In the genomic region with DNA sequence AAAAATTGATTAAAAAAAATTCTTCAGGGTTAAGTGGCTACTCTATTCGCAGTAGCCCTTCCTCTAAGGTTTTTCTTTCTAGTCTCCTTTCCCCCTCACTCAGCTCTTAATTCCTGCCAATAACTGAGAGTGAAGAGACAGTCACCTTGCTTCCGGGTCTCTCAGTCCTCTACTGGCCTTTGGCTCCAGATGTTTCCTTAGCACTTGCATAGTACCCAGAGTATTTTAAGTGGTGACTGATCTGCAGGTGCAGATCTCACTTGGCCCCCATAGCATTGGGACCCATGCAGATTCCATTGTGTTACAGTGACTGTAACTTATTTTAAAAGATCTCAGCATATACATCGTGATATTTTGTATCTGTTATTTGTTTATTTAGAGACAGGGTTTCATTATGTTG, we compare ENCODE assay signal across 17 cellular contexts.
DNase-seq lines count a peak whose midpoint lies in the region; ATAC-seq, FAIRE-seq and TF ChIP-seq lines count a peak whose summit lies in the region.
"Had no signal": no experiment of that assay in that cellular context is flagged by ENCODE, and none has a peak within 500 bp of the region (broad histone marks: within the 10 kb centered on the region; RNA-seq: fewer than 3 reads in every experiment).

No MANE protein-coding gene starts in this region.

- TF ChIP-seq POLR2A in thyroid gland (IDR thresholded peaks at IDR 0.05): no peak
- no peak for TF ChIP-seq POLR2A in GM12892 (IDR thresholded peaks at IDR 0.05; ENCODE audit: low read depth, low read length)

- no peak for DNase-seq in thyroid gland
- DNase-seq in glutamatergic neuron: no peak
- DNase-seq in GM12892 (ENCODE audit: insufficient read length): no peak
- no peak for DNase-seq in CD8-positive, alpha-beta T cell
- DNase-seq: 8988T; CD8-positive, alpha-beta memory T cell; COR-L47; DMS 273 treated with DMSO at 0.1 percent for 48 hours; DND-41; H9 had no signal

- H3K4me1 Mint-ChIP-seq in glutamatergic neuron (ENCODE audit: low read depth, unreplicated experiment): no peaks in the 10 kb centered on the region
- H3K4me1 Mint-ChIP-seq in CD8-positive, alpha-beta T cell (ENCODE audit: low read depth): no peaks in the 10 kb centered on the region

- no peaks in the 10 kb centered on the region for H3K9me2 ChIP-seq in OCI-LY1 (ENCODE audit: low read depth, low read length)

- H3K9ac ChIP-seq in BLaER1 (no peak overlapping the region), OCI-LY1 (ENCODE audit: low read length) (no peak overlapping the region)
- H3K9ac ChIP-seq: BLaER1 treated with 17β-estradiol and CSF1 and Interleukin-3, amounts not matched to agents 10 nM and 100 nM had no signal

- peak; percentile 59 for ATAC-seq in HG03025 (IDR thresholded peaks at IDR 0.05; ENCODE audit: low FRiP score, unreplicated experiment)
- no peak for ATAC-seq in CD8-positive, alpha-beta T cell

- H3K27me3 Mint-ChIP-seq in glutamatergic neuron (ENCODE audit: unreplicated experiment): no peaks in the 10 kb centered on the region
- H3K27me3 Mint-ChIP-seq in CD8-positive, alpha-beta T cell (ENCODE audit: low read depth): no peaks in the 10 kb centered on the region

- H3K4me3 Mint-ChIP-seq in glutamatergic neuron (ENCODE audit: unreplicated experiment): no peak overlapping the region
- no peak overlapping the region for H3K4me3 Mint-ChIP-seq in CD8-positive, alpha-beta T cell
- H3K4me3 Mint-ChIP-seq: CD8-positive, alpha-beta memory T cell; H9 had no signal

- FAIRE-seq in GM12892 (lab: Jason Lieb, UNC): no peak
- FAIRE-seq: G401.6, H1 had no signal

- H3K4me3 ChIP-seq in BLaER1 (no peak overlapping the region), OCI-LY1 (ENCODE audit: low read depth, low read length, poor library complexity, severe bottlenecking) (no peak overlapping the region), thyroid gland (replicated peaks in 1 of 3) (no peak overlapping the region)
- H3K4me3 ChIP-seq in CD8-positive, alpha-beta T cell (ENCODE audit: low read depth, low read length): no peak overlapping the region
- H3K4me3 ChIP-seq: BLaER1 treated with 17β-estradiol and CSF1 and Interleukin-3, amounts not matched to agents 10 nM and 100 nM had no signal

- no peaks in the 10 kb centered on the region for H3F3A ChIP-seq in OCI-LY1 (ENCODE audit: insufficient read depth, low read length)

- WGBS in thyroid gland, 2 donors: 71 to 77% methylated on average over 3 of the region's 3 CpGs

- H4K20me1 ChIP-seq in BLaER1 (no peaks in the 10 kb centered on the region), OCI-LY1 (ENCODE audit: insufficient read depth, low read length) (no peaks in the 10 kb centered on the region)
- H4K20me1 ChIP-seq: BLaER1 treated with 17β-estradiol and CSF1 and Interleukin-3, amounts not matched to agents 10 nM and 100 nM had no signal

- no peak overlapping the region for H2AFZ ChIP-seq in OCI-LY1 (ENCODE audit: low read length)

- H3K9me3 Mint-ChIP-seq in glutamatergic neuron (ENCODE audit: unreplicated experiment): no peaks in the 10 kb centered on the region
- no peaks in the 10 kb centered on the region for H3K9me3 Mint-ChIP-seq in CD8-positive, alpha-beta T cell
- H3K9me3 Mint-ChIP-seq: CD8-positive, alpha-beta memory T cell; H9 had no signal

- peaks cover 10% of the 10 kb centered on the region; the same call in 1 of the 2 replicates for H3K4me1 ChIP-seq in BLaER1
- peaks cover 40% of the 10 kb centered on the region for H3K4me1 ChIP-seq in OCI-LY1 (ENCODE audit: insufficient read depth, low read length, severe bottlenecking)
- peaks cover 23 to 41% of the 10 kb centered on the region in 2 donors for H3K4me1 ChIP-seq in thyroid gland
- H3K4me1 ChIP-seq in CD8-positive, alpha-beta T cell (ENCODE audit: insufficient read depth, low read length): no peaks in the 10 kb centered on the region

- POLR2A ChIA-PET in CD8-positive, alpha-beta T cell (lab: Charles Lee): no interaction called here

- H3K27ac ChIP-seq in BLaER1: no peak overlapping the region
- peak overlapping the region; percentile 41 for H3K27ac ChIP-seq in OCI-LY1 (ENCODE audit: low read depth, low read length, poor library complexity, severe bottlenecking)
- peak overlapping the region in 2 of 3 donors; percentile 93 to 99 for H3K27ac ChIP-seq in thyroid gland
- no peak overlapping the region for H3K27ac ChIP-seq in CD8-positive, alpha-beta T cell (ENCODE audit: low read depth, low read length)
- H3K27ac ChIP-seq: BLaER1 treated with 17β-estradiol and CSF1 and Interleukin-3, amounts not matched to agents 10 nM and 100 nM; HL-60 had no signal

- H3K79me2 ChIP-seq in OCI-LY1 (ENCODE audit: insufficient read depth, low read length): no peaks in the 10 kb centered on the region

- H3K36me3 Mint-ChIP-seq in glutamatergic neuron (ENCODE audit: unreplicated experiment): no peaks in the 10 kb centered on the region
- H3K36me3 Mint-ChIP-seq in CD8-positive, alpha-beta T cell: no peaks in the 10 kb centered on the region

- intact Hi-C loops in thyroid gland (cut with DNase I): no loop called here
- intact Hi-C loops in CD8-positive, alpha-beta T cell (cut with DNase I, micrococcal nuclease): no loop called here

- TF ChIP-seq CTCF in OCI-LY1 (IDR thresholded peaks at IDR 0.05; ENCODE audit: low read length) (no peak), thyroid gland (IDR thresholded peaks at IDR 0.05) (no peak), glutamatergic neuron (IDR thresholded peaks at IDR 0.05; ENCODE audit: partially characterized antibody, unreplicated experiment) (no peak)
- TF ChIP-seq CTCF in CD8-positive, alpha-beta T cell (IDR thresholded peaks at IDR 0.05): no peak

- no peaks in the 10 kb centered on the region for H3K27me3 ChIP-seq in BLaER1
- no peaks in the 10 kb centered on the region for H3K27me3 ChIP-seq in OCI-LY1 (ENCODE audit: insufficient read depth, low read length)
- no peaks in the 10 kb centered on the region for H3K27me3 ChIP-seq in thyroid gland
- H3K27me3 ChIP-seq in CD8-positive, alpha-beta T cell (ENCODE audit: insufficient read depth, low read length): no peaks in the 10 kb centered on the region
- H3K27me3 ChIP-seq: BLaER1 treated with 17β-estradiol and CSF1 and Interleukin-3, amounts not matched to agents 10 nM and 100 nM had no signal

- H3K9me3 ChIP-seq in BLaER1 (peaks cover 23% of the 10 kb centered on the region), OCI-LY1 (ENCODE audit: low read length) (no peaks in the 10 kb centered on the region), thyroid gland (no peaks in the 10 kb centered on the region)
- no peaks in the 10 kb centered on the region for H3K9me3 ChIP-seq in CD8-positive, alpha-beta T cell (ENCODE audit: low read length)

- no peak overlapping the region for H3K27ac Mint-ChIP-seq in glutamatergic neuron (ENCODE audit: unreplicated experiment)
- no peak overlapping the region for H3K27ac Mint-ChIP-seq in CD8-positive, alpha-beta T cell
- H3K27ac Mint-ChIP-seq: CD8-positive, alpha-beta memory T cell; H9 had no signal

- H3K4me2 ChIP-seq in BLaER1: peak overlapping the region; percentile 24; the same call in 1 of the 2 replicates
- no peak overlapping the region; the same call in 1 of the 2 replicates for H3K4me2 ChIP-seq in OCI-LY1 (ENCODE audit: low read length)

- CTCF ChIA-PET in CD8-positive, alpha-beta T cell (lab: Charles Lee): no interaction called here

- H3K36me3 ChIP-seq in BLaER1 (no peaks in the 10 kb centered on the region), OCI-LY1 (ENCODE audit: insufficient read depth, low read length) (no peaks in the 10 kb centered on the region; the same call in 1 of the 2 replicates), thyroid gland (no peaks in the 10 kb centered on the region)
- no peaks in the 10 kb centered on the region for H3K36me3 ChIP-seq in CD8-positive, alpha-beta T cell (ENCODE audit: insufficient read depth, low read length)

Comparison
In these comparisons a context has a peak if more than half of its experiments do, and no peak if none do; other contexts are left out.
1. H3K27ac ChIP-seq: peak in OCI-LY1 (single experiment) and thyroid gland (2 of 3); none in BLaER1 (single experiment) and CD8-positive, alpha-beta T cell (single experiment).